21 cellular contexts compared by ENCODE assay signal in the genomic region with DNA sequence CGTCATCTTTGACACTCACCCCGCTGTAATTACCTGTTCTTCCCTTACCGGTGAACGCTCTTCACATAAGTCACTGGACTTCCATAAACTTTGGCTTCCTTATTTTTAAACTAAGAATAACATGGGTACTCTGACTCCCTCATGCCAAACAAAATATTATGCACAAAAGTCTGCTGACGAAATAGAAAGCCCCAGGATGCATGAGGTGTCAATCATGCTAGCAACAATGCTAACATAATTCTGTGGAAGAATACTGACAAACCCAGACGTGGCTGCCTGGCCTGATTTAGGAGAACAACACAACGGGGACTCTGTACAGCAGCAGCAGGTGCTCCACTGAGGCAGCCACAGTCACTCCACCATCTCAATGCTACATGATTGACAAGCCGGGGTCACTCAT.
"Had no signal": no experiment of that assay in that cellular context is flagged by ENCODE, and none has a peak within 500 bp of the region (broad histone marks: within the 10 kb centered on the region; RNA-seq: fewer than 3 reads in every experiment).

No MANE protein-coding gene starts in this region.

- H3K27ac ChIP-seq: colonic mucosa, heart right ventricle, neutrophil, right atrium auricular region, sigmoid colon, stomach had no signal

- ATAC-seq: esophagus mucosa; heart right ventricle; mucosa of descending colon; naive thymus-derived CD8-positive, alpha-beta T cell had no signal

- H3K9me3 ChIP-seq: colonic mucosa, heart right ventricle, mucosa of descending colon, neutrophil, right atrium auricular region, sigmoid colon, stomach had no signal

- H3K36me3 ChIP-seq: colonic mucosa, heart right ventricle, neutrophil, right atrium auricular region, sigmoid colon, stomach had no signal

- H3K27ac Mint-ChIP-seq: type B pancreatic cell had no signal

- H3K27me3 ChIP-seq: colonic mucosa, neutrophil, right atrium auricular region, sigmoid colon had no signal

- H3K9me3 Mint-ChIP-seq: naive thymus-derived CD8-positive, alpha-beta T cell; type B pancreatic cell had no signal

- H3K4me1 ChIP-seq: colonic mucosa, heart right ventricle, right atrium auricular region, sigmoid colon, stomach had no signal

- H3K36me3 Mint-ChIP-seq: naive thymus-derived CD8-positive, alpha-beta T cell; type B pancreatic cell had no signal

- H3K4me3 Mint-ChIP-seq: naive thymus-derived CD8-positive, alpha-beta T cell; type B pancreatic cell had no signal

- H3K4me3 ChIP-seq: colonic mucosa, dorsolateral prefrontal cortex, heart right ventricle, mucosa of descending colon, right atrium auricular region, sigmoid colon, skin epidermis, stomach had no signal

- DNase-seq: colonic mucosa; dorsolateral prefrontal cortex; effector CD8-positive, alpha-beta T cell; heart right ventricle; hypothalamus; kidney glomerular epithelial cell; mammary epithelial cell; mucosa of descending colon; naive thymus-derived CD8-positive, alpha-beta T cell; posterior cingulate gyrus; sigmoid colon; stimulated activated CD4-positive, alpha-beta T cell treated with anti-CD3 and anti-CD28 coated beads, Interleukin-2, amount 100 ng/mL, for 24 hours; stimulated activated CD4-positive, alpha-beta T cell treated with anti-CD3 and anti-CD28 coated beads, Interleukin-4, amount 100 ng/mL, for 4 hours; stimulated activated naive CD4-positive, alpha-beta T cell; stomach; substantia nigra had no signal
